Comparison of ENCODE assay signal across 8 cellular contexts in genomic region chr1:151540982-151541377, GRCh38. TPM values are rescaled to one million over a fixed set of nuclear protein-coding genes. Genes with fewer than 3 reads are reported as not detected.
A peak's percentile ranks its signal among the peaks of the same experiment; 100 is the strongest.
DNase-seq lines count a peak whose midpoint lies in the region; ATAC-seq and FAIRE-seq lines count a peak whose summit lies in the region.

No MANE protein-coding gene starts in this region.

- DNase-seq in ELR (ENCODE audit: low read depth) (peak; percentile 50), NCI-H146 treated with DMSO at 0.1 percent for 48 hours (lab: John Stamatoyannopoulos, UW; ENCODE audit: unreplicated experiment) (peak; percentile 32), cerebellum (ENCODE audit: low spot score) (peak; percentile 14), medulla oblongata (ENCODE audit: extremely low spot score) (peak; percentile 12), urothelium cell line (ENCODE audit: low spot score) (peak; percentile 17), T1000 (lab: John Stamatoyannopoulos, UW) (no peak)

- ATAC-seq in GM19328 (IDR thresholded peaks at IDR 0.05; ENCODE audit: unreplicated experiment): no peak
- ATAC-seq in HG02981 (IDR thresholded peaks at IDR 0.05; ENCODE audit: unreplicated experiment): no peak

- FAIRE-seq in urothelium cell line (lab: Jason Lieb, UNC): no peak

RNA-seq across cellular contexts. Expression of gene TUFT1, which starts 0.9 kb away (rescaled TPM):
- 6.9 TPM for total RNA-seq in cerebellum

RNA-seq across cellular contexts. Expression of gene CGN, which starts 29.8 kb away (rescaled TPM):
- 4.6 TPM for total RNA-seq in cerebellum
